Comparison of ENCODE assay signal across 6 cellular contexts in genomic region chr17:36449997-36450396, GRCh38. TPM values are rescaled to one million over a fixed set of nuclear protein-coding genes. Genes with fewer than 3 reads are reported as not detected.
DNase-seq lines count a peak whose midpoint lies in the region; ATAC-seq, FAIRE-seq and TF ChIP-seq lines count a peak whose summit lies in the region.
"Not testable (repeated sequence)": the region's sequence is repeated elsewhere in the genome, so short reads cannot be mapped to it uniquely, and the experiment has no call there.

No MANE protein-coding gene starts in this region.

- H3K79me2 ChIP-seq in HCT116 (ENCODE audit: insufficient read depth, low read length); PC-3 (ENCODE audit: low read length); smooth muscle cell (ENCODE audit: low read depth): not testable (repeated sequence)

- BruUV-seq in HCT116 (replicated peaks; lab: Mats Ljungman, UMichigan); PC-3 (replicated peaks; lab: Mats Ljungman, UMichigan): not testable (repeated sequence)

- not testable (repeated sequence) for H3K4me2 ChIP-seq in A549; HCT116 (ENCODE audit: low read length); PC-3 (ENCODE audit: low read length); smooth muscle cell

- not testable (repeated sequence) for H3K27ac ChIP-seq in A549; HCT116 (ENCODE audit: low read depth, low read length); PC-3 (ENCODE audit: low read length); VCaP; kidney (ENCODE audit: low read depth in 2 of 2, low read length in 2 of 2); smooth muscle cell (ENCODE audit: low read depth)

- DNase-seq in A549 (ENCODE audit: low read depth in 1 of 2, low spot score in 1 of 2); HCT116 (ENCODE audit: low read depth, low spot score); PC-3; smooth muscle cell (lab: John Stamatoyannopoulos, UW; ENCODE audit: unreplicated experiment): not testable (repeated sequence)
- peak; percentile 8 for DNase-seq in kidney

- intact Hi-C loops in HCT116 (cut with micrococcal nuclease); PC-3 (cut with micrococcal nuclease); kidney (cut with DNase I): not testable (repeated sequence)

- H4K20me1 ChIP-seq in HCT116 (ENCODE audit: insufficient read depth); PC-3 (ENCODE audit: low read length); smooth muscle cell (ENCODE audit: low read depth): not testable (repeated sequence)

- H3K4me1 ChIP-seq in A549; HCT116 (ENCODE audit: control insufficient read depth in 1 of 2, insufficient read depth in 2 of 2, low read length in 2 of 2); PC-3 (ENCODE audit: insufficient read depth, low read length); kidney (ENCODE audit: control insufficient read depth in 1 of 2, insufficient read depth in 1 of 2, low read depth in 1 of 2, low read length in 2 of 2); smooth muscle cell (ENCODE audit: low read depth): not testable (repeated sequence)

- 21% methylated on average over 9 of the region's 15 CpGs for WGBS in A549 (ENCODE audit: missing lambda C conversion rate)
- 73% methylated on average over 7 of the region's 15 CpGs for WGBS in smooth muscle cell (ENCODE audit: low lambda C conversion rate)

- TF ChIP-seq CTCF in A549 (IDR thresholded peaks at IDR 0.05); PC-3 (conservative IDR thresholded peaks at IDR 0.05; ENCODE audit: low read depth, low read length); kidney (IDR thresholded peaks at IDR 0.05; ENCODE audit: borderline replicate concordance, extremely low read depth, insufficient read depth): not testable (repeated sequence)
- TF ChIP-seq CTCF in HCT116 (IDR thresholded peaks at IDR 0.05 in 2 of 3, conservative IDR thresholded peaks at IDR 0.05 in 1 of 3; ENCODE audit: borderline replicate concordance in 1 of 3, insufficient read depth in 1 of 3, low read depth in 2 of 3, low read length in 2 of 3) (0 out of 6 replicates have a peak, but pooled peaks of 1 of the 3 experiments have one; percentile 2), VCaP (conservative IDR thresholded peaks at IDR 0.05) (peak; percentile 66), smooth muscle cell (IDR thresholded peaks at IDR 0.05; ENCODE audit: borderline replicate concordance, insufficient read depth, poor library complexity, severe bottlenecking) (peak; percentile 7)

- H2AFZ ChIP-seq in HCT116 (ENCODE audit: low read depth, low read length, poor library complexity, severe bottlenecking); PC-3 (ENCODE audit: low read length); smooth muscle cell (ENCODE audit: low read depth): not testable (repeated sequence)

- TF ChIP-seq RAD21 in A549 (conservative IDR thresholded peaks at IDR 0.05 in 1 of 2, IDR thresholded peaks at IDR 0.05 in 1 of 2); HCT116 (IDR thresholded peaks at IDR 0.05; ENCODE audit: low read depth): not testable (repeated sequence)

- ATAC-seq in A549 = peak; percentile 89 to 99; a peak in 5 of 6 replicates
- peak; percentile 95 for ATAC-seq in HCT116
- peak; percentile 73 for ATAC-seq in PC-3

- TF ChIP-seq POLR2A in A549 (IDR thresholded peaks at IDR 0.05; ENCODE audit: low read length); HCT116 (IDR thresholded peaks at IDR 0.05; ENCODE audit: borderline replicate concordance, extremely low read depth, insufficient read depth, insufficient read length): not testable (repeated sequence)

- POLR2A ChIA-PET in A549 (lab: Yijun Ruan, JAX); HCT116 (lab: Charles Lee); PC-3 (lab: Charles Lee; ENCODE audit: unreplicated experiment): not testable (repeated sequence)

- RAD21 ChIA-PET in HCT116 (lab: Charles Lee; ENCODE audit: low non-redundant PET in 1 of 2, low total read pairs in 2 of 2, uncharacterized antibody in 2 of 2, unreplicated experiment in 2 of 2) = not testable (repeated sequence)

- H3K27me3 ChIP-seq in HCT116 (ENCODE audit: insufficient read depth, low read length); PC-3 (ENCODE audit: low read length); smooth muscle cell (ENCODE audit: low read depth): not testable (repeated sequence)

- not testable (repeated sequence) for TF ChIP-seq EP300 in A549 (IDR thresholded peaks at IDR 0.05)

- not testable (repeated sequence) for H3K9ac ChIP-seq in HCT116 (ENCODE audit: low read length); PC-3 (ENCODE audit: low read length); kidney (ENCODE audit: low read length in 2 of 2); smooth muscle cell (ENCODE audit: low read depth)

- H3F3A ChIP-seq in PC-3 (ENCODE audit: low read length, unreplicated experiment); smooth muscle cell (ENCODE audit: low read depth): not testable (repeated sequence)

- CTCF ChIA-PET in A549 (lab: Yijun Ruan, JAX); HCT116 (lab: Charles Lee); PC-3 (lab: Charles Lee): not testable (repeated sequence)

- H3K4me3 ChIP-seq in A549; HCT116 (replicated peaks in 1 of 2; ENCODE audit: low read depth in 1 of 2, low read length in 2 of 2); PC-3 (ENCODE audit: low read length); kidney (ENCODE audit: low read length in 2 of 2); smooth muscle cell: not testable (repeated sequence)

- H3K9me2 ChIP-seq in HCT116 (ENCODE audit: insufficient read depth); PC-3 (replicated peaks; ENCODE audit: low read length): not testable (repeated sequence)

- not testable (repeated sequence) for H3K9me3 ChIP-seq in A549; HCT116 (ENCODE audit: control insufficient read depth in 1 of 2, insufficient read depth in 1 of 2, low read depth in 1 of 2, low read length in 2 of 2); PC-3 (ENCODE audit: low read length); kidney (ENCODE audit: control insufficient read depth in 1 of 2, low read length in 2 of 2); smooth muscle cell (replicated peaks; ENCODE audit: low read depth)

- not testable (repeated sequence) for H3K36me3 ChIP-seq in HCT116 (ENCODE audit: control insufficient read depth in 1 of 2, insufficient read depth in 2 of 2, low read length in 2 of 2); PC-3 (ENCODE audit: low read depth, low read length); kidney (ENCODE audit: control insufficient read depth in 1 of 2, insufficient read depth in 2 of 2, low read length in 2 of 2); smooth muscle cell (ENCODE audit: low read depth)

- not testable (repeated sequence) for FAIRE-seq in A549 (lab: Jason Lieb, UNC); kidney (lab: Jason Lieb, UNC)

RNA-seq across cellular contexts. Expression of gene ZNHIT3, which starts 36.5 kb away (rescaled TPM):
- polyA plus RNA-seq in A549 (2011; rRNA removed) = 147 and 166 TPM in 2 replicates
- polyA plus RNA-seq in A549 (2012; cell fraction: cytosol; rRNA removed) = 84.1 and 87.6 TPM in 2 replicates
- 27.1 and 57.5 TPM in 2 replicates for polyA plus RNA-seq in A549 (2012; cell fraction: nucleus; rRNA removed)
- polyA plus RNA-seq in A549 (2017; fragmentation: RNase III; extraction: RNeasy Plus Mini Kit Qiagen cat#74134 plus additional on column Dnase treatment) = 111 to 120 TPM (median 117 TPM) in 3 replicates
- polyA minus RNA-seq in A549 (2011; rRNA and poly(A)+ RNA removed) = 23.1 and 26.8 TPM in 2 replicates
- total RNA-seq in HCT116 (2021; ENCODE audit: unreplicated experiment) = 33.9 TPM
- 38.5 and 44.5 TPM in 2 replicates for polyA plus RNA-seq in HCT116 (2012)
- 27.5 and 37.9 TPM in 2 replicates for total RNA-seq in PC-3 (2014; rRNA removed)
- 25.4 TPM for total RNA-seq in kidney
- 60.9 TPM for polyA plus RNA-seq in kidney (ENCODE audit: insufficient read depth, low read depth, low replicate concordance)
- total RNA-seq in smooth muscle cell = 33.7 and 34.2 TPM in 2 replicates
- 43.0 and 47.7 TPM in 2 replicates for polyA plus RNA-seq in smooth muscle cell
